ENCODE assay signal across 1 cellular context in genomic region chr12:95532851-95533250, GRCh38.
TF ChIP-seq lines count a peak whose summit lies in the region.

No MANE protein-coding gene starts in this region.

TF ChIP-seq in HepG2, 621 proteins besides CTCF, POLR2A, EP300 and RAD21:
- TF ChIP-seq JARID2 (CRISPR knock-in tag; IDR thresholded peaks at IDR 0.05; ENCODE audit: insufficient replicate concordance) (no peak), GLI4 (CRISPR knock-in tag; IDR thresholded peaks at IDR 0.05; ENCODE audit: borderline replicate concordance) (no peak), KIAA2018 (CRISPR knock-in tag; IDR thresholded peaks at IDR 0.05; ENCODE audit: borderline replicate concordance) (no peak), NFE2 (CRISPR knock-in tag; IDR thresholded peaks at IDR 0.05) (no peak), ZSCAN12 (CRISPR knock-in tag; IDR thresholded peaks at IDR 0.05) (no peak)
